14 cellular contexts compared by ENCODE assay signal in the genomic region with DNA sequence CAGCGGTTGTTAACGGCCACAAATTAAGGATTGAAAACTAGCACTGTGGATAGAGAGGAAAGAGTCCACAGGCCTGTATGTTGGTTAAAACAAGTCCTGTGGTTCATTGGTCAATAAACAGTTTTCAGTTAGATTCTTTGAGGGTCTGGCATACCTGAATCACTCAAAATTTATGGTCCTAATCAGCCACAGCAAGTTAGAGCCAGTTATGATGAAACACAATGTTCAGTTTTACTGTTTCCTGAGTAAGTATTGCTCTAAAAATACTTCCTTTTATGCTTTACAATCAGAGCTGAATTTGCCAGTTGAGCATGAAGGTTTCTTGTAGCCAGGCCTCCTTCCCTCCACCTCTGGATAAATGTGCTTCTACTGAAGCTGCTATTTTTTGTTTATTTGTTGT. TPM values are rescaled to one million over a fixed set of nuclear protein-coding genes. Genes with fewer than 3 reads are reported as not detected.
DNase-seq lines count a peak whose midpoint lies in the region; ATAC-seq and TF ChIP-seq lines count a peak whose summit lies in the region.
"Had no signal": no experiment of that assay in that cellular context is flagged by ENCODE, and none has a peak within 500 bp of the region (broad histone marks: within the 10 kb centered on the region; RNA-seq: fewer than 3 reads in every experiment).

No MANE protein-coding gene starts in this region.

- H2AFZ ChIP-seq in PC-3 (ENCODE audit: low read length) (no peak overlapping the region), hepatocyte (no peak overlapping the region)

- H3K4me2 ChIP-seq in PC-3 (ENCODE audit: low read length) (no peak overlapping the region), hepatocyte (peak overlapping the region; percentile 0)

- no peaks in the 10 kb centered on the region for H4K20me1 ChIP-seq in PC-3 (ENCODE audit: low read length)
- H4K20me1 ChIP-seq in hepatocyte (ENCODE audit: insufficient read depth, poor library complexity, severe bottlenecking) = no peaks in the 10 kb centered on the region

- H3K4me3 ChIP-seq in PC-3 (ENCODE audit: low read length) = no peak overlapping the region
- H3K4me3 ChIP-seq in hepatocyte = no peak overlapping the region
- H3K4me3 ChIP-seq in uterus = no peak overlapping the region
- H3K4me3 ChIP-seq: body of pancreas had no signal

- CTCF ChIA-PET in PC-3 (lab: Charles Lee) = no interaction called here

- H3K9me2 ChIP-seq in PC-3 (replicated peaks; ENCODE audit: low read length) = no peaks in the 10 kb centered on the region
- H3K9me2 ChIP-seq in hepatocyte (replicated peaks; ENCODE audit: insufficient read depth) = no peaks in the 10 kb centered on the region

- POLR2A ChIA-PET in PC-3 (lab: Charles Lee; ENCODE audit: unreplicated experiment) = interaction anchor here (0.7 kb wide), 1 partner anchor 23 kb away, joined by 3 read pairs; no protein-coding TSS in a partner anchor

- H3K27ac ChIP-seq in PC-3 (ENCODE audit: low read length) (peak overlapping the region; percentile 30), hepatocyte (peak overlapping the region; percentile 88), uterus (peak overlapping the region; percentile 49 to 69)
- H3K27ac ChIP-seq: body of pancreas had no signal

- 78% methylated on average over 2 of the region's 2 CpGs for WGBS in hepatocyte (ENCODE audit: low lambda C conversion rate, missing lambda C conversion rate)

- no peaks in the 10 kb centered on the region for H3K9me3 ChIP-seq in PC-3 (ENCODE audit: low read length)
- no peaks in the 10 kb centered on the region for H3K9me3 ChIP-seq in hepatocyte (ENCODE audit: low read depth)
- no peaks in the 10 kb centered on the region for H3K9me3 ChIP-seq in uterus
- H3K9me3 ChIP-seq: body of pancreas had no signal

- TF ChIP-seq CTCF in PC-3 (conservative IDR thresholded peaks at IDR 0.05; ENCODE audit: low read depth, low read length) (no peak), hepatocyte (IDR thresholded peaks at IDR 0.05; ENCODE audit: poor library complexity) (no peak), uterus (IDR thresholded peaks at IDR 0.05) (no peak)

- no peak overlapping the region for H3K9ac ChIP-seq in PC-3 (ENCODE audit: low read length)

- H3K79me2 ChIP-seq in PC-3 (ENCODE audit: low read length) = no peaks in the 10 kb centered on the region
- H3K79me2 ChIP-seq in hepatocyte = no peaks in the 10 kb centered on the region

- peak; percentile 72 for DNase-seq in H4 (ENCODE audit: low spot score)
- peak; percentile 61 for DNase-seq in PC-3
- DNase-seq in hepatocyte (ENCODE audit: low spot score) = no peak
- DNase-seq in uterus = no peak
- DNase-seq in DMS 273 (lab: John Stamatoyannopoulos, UW; ENCODE audit: unreplicated experiment) = no peak
- DNase-seq: activated CD4-positive, alpha-beta T cell treated with anti-CD3 and anti-CD28 coated beads, Interleukin-2, amount 10 ng/mL, durations not matched to agents 7 days and 5 days; activated T-cell treated with anti-CD3 and anti-CD28 coated beads, Interleukin-2, amount 50 U/mL, for 72 hours; body of pancreas; effector CD4-positive, alpha-beta T cell; NCI-H1105 treated with DMSO at 0.1 percent for 48 hours; NCI-H226 had no signal

- TF ChIP-seq POLR2A in uterus (IDR thresholded peaks at IDR 0.05) = no peak

- no peaks in the 10 kb centered on the region for H3K36me3 ChIP-seq in PC-3 (ENCODE audit: low read depth, low read length)
- no peaks in the 10 kb centered on the region for H3K36me3 ChIP-seq in hepatocyte (replicated peaks; ENCODE audit: insufficient read depth, low read depth)
- H3K36me3 ChIP-seq in uterus = no peaks in the 10 kb centered on the region

- intact Hi-C loops in PC-3 (cut with micrococcal nuclease) (no loop called here), uterus (cut with DNase I; ENCODE audit: low total_unique reads) (no loop called here)

- no peaks in the 10 kb centered on the region for H3K27me3 ChIP-seq in PC-3 (ENCODE audit: low read length)
- H3K27me3 ChIP-seq in hepatocyte = no peaks in the 10 kb centered on the region
- no peaks in the 10 kb centered on the region for H3K27me3 ChIP-seq in uterus
- H3K27me3 ChIP-seq: body of pancreas had no signal

- BruUV-seq in PC-3 (replicated peaks; lab: Mats Ljungman, UMichigan) = no TSS peak

- H3F3A ChIP-seq in PC-3 (ENCODE audit: low read length, unreplicated experiment) = no peaks in the 10 kb centered on the region

- H3K4me1 ChIP-seq in PC-3 (ENCODE audit: insufficient read depth, low read length) = peaks cover 27% of the 10 kb centered on the region
- H3K4me1 ChIP-seq in hepatocyte (ENCODE audit: insufficient read depth) = peaks cover 19% of the 10 kb centered on the region
- peaks cover 0 to 14% of the 10 kb centered on the region in 2 donors for H3K4me1 ChIP-seq in uterus
- H3K4me1 ChIP-seq: body of pancreas had no signal

- peak; percentile 62 for ATAC-seq in PC-3
- ATAC-seq in HG03469 (IDR thresholded peaks at IDR 0.05; ENCODE audit: unreplicated experiment) = no peak
- no peak for ATAC-seq in HG03442 (IDR thresholded peaks at IDR 0.05; ENCODE audit: unreplicated experiment)
- ATAC-seq: activated T-cell treated with anti-CD3 and anti-CD28 coated beads, Interleukin-2, amount 50 U/mL, for 72 hours; body of pancreas; Panc1 had no signal

RNA-seq across cellular contexts. Expression of a gene that starts 12.9 kb away (rescaled TPM):
- total RNA-seq in H4 (2014; rRNA removed; shearing (Covaris generic)) = 121 and 134 TPM in 2 replicates
- 46.6 and 50.5 TPM in 2 replicates for total RNA-seq in PC-3 (2014; rRNA removed)
- total RNA-seq in hepatocyte = 0.24 and 0.47 TPM in 2 replicates
- polyA plus RNA-seq in hepatocyte = not detected in 2 replicates
- total RNA-seq in uterus = 100 to 1,000 TPM in 3 of 4 donors, 10 to 100 TPM in 1; 83.0 to 120 (median 107) TPM

Comparison
In these comparisons a context has a peak if more than half of its experiments do, and no peak if none do; other contexts are left out.
1. DNase-seq: peak in H4 (single experiment) and PC-3 (single experiment); none in hepatocyte (single experiment), uterus (0 of 2) and DMS 273 (single experiment).
2. H3K27ac ChIP-seq: peak in every context shown above with its lines; median percentile 88 in hepatocyte; 59 in uterus; 30 in PC-3.
3. RNA of a gene that starts 12.9 kb away (total RNA-seq): 121 to 134 TPM in H4, 83.0 to 120 TPM in uterus and 46.6 to 50.5 TPM in PC-3; 0.24 to 0.47 TPM in hepatocyte; every median in the first group is over 10 times any median in the second.